ENCODE assay signal across 18 cellular contexts in genomic region chr17:39759204-39759603, GRCh38. TPM values are rescaled to one million over a fixed set of nuclear protein-coding genes. Genes with fewer than 3 reads are reported as not detected.
DNase-seq lines count a peak whose midpoint lies in the region; ATAC-seq and TF ChIP-seq lines count a peak whose summit lies in the region.
"Had no signal": no experiment of that assay in that cellular context is flagged by ENCODE, and none has a peak within 500 bp of the region (broad histone marks: within the 10 kb centered on the region; RNA-seq: fewer than 3 reads in every experiment).

No MANE protein-coding gene starts in this region.

- H3K4me1 ChIP-seq in OCI-LY7 (ENCODE audit: insufficient read depth, low read length, poor library complexity, severe bottlenecking): peaks cover 68% of the 10 kb centered on the region

- CTCF ChIA-PET in OCI-LY7 (lab: Charles Lee; ENCODE audit: unreplicated experiment): no interaction called here

- POLR2A ChIA-PET in OCI-LY7 (lab: Charles Lee): interaction anchor here (0.6 to 3.1 kb wide), 9 partner anchors 11 to 142 kb away, joined by 3 to 24 read pairs (median 3); no protein-coding TSS in a partner anchor

- H4K20me1 ChIP-seq in OCI-LY7 (ENCODE audit: insufficient read depth, low read length): no peaks in the 10 kb centered on the region

- intact Hi-C loops in OCI-LY7 (cut with micrococcal nuclease; ENCODE audit: unreplicated experiment): loop anchor here (5.0 to 10.0 kb wide), 3 partner anchors 88 to 304 kb away; partner anchors contain the start of gene MED1

- no peaks in the 10 kb centered on the region for H3K9me3 Mint-ChIP-seq in stimulated activated naive CD8-positive, alpha-beta T cell treated with anti-CD3 and anti-CD28 coated beads, Interleukin-15, amount 100 ng/mL, for 72 hours
- no peaks in the 10 kb centered on the region for H3K9me3 Mint-ChIP-seq in mesothelial cell of epicardium
- H3K9me3 Mint-ChIP-seq: activated CD4-positive, alpha-beta T cell treated with anti-CD3 and anti-CD28 coated beads, Interleukin-2, amount 10 ng/mL, durations not matched to agents 7 days and 5 days had no signal

- TF ChIP-seq CTCF in OCI-LY7 (conservative IDR thresholded peaks at IDR 0.05; ENCODE audit: low read length) (no peak), mesothelial cell of epicardium (IDR thresholded peaks at IDR 0.05; ENCODE audit: unreplicated experiment) (no peak)

- H3K4me2 ChIP-seq in OCI-LY7 (ENCODE audit: low read length): peak overlapping the region; percentile 94

- no peaks in the 10 kb centered on the region for H3K27me3 Mint-ChIP-seq in stimulated activated naive CD8-positive, alpha-beta T cell treated with anti-CD3 and anti-CD28 coated beads, Interleukin-15, amount 100 ng/mL, for 72 hours
- H3K27me3 Mint-ChIP-seq in mesothelial cell of epicardium (ENCODE audit: low read depth): peaks cover 9% of the 10 kb centered on the region
- H3K27me3 Mint-ChIP-seq: activated CD4-positive, alpha-beta T cell treated with anti-CD3 and anti-CD28 coated beads, Interleukin-2, amount 10 ng/mL, durations not matched to agents 7 days and 5 days had no signal

- H3K4me3 Mint-ChIP-seq in stimulated activated naive CD8-positive, alpha-beta T cell treated with anti-CD3 and anti-CD28 coated beads, Interleukin-15, amount 100 ng/mL, for 72 hours: no peak overlapping the region
- no peak overlapping the region for H3K4me3 Mint-ChIP-seq in mesothelial cell of epicardium
- H3K4me3 Mint-ChIP-seq: activated CD4-positive, alpha-beta T cell treated with anti-CD3 and anti-CD28 coated beads, Interleukin-2, amount 10 ng/mL, durations not matched to agents 7 days and 5 days had no signal

- H3K27ac Mint-ChIP-seq in stimulated activated naive CD8-positive, alpha-beta T cell treated with anti-CD3 and anti-CD28 coated beads, Interleukin-15, amount 100 ng/mL, for 72 hours: no peak overlapping the region
- H3K27ac Mint-ChIP-seq in mesothelial cell of epicardium: no peak overlapping the region
- H3K27ac Mint-ChIP-seq: activated CD4-positive, alpha-beta T cell treated with anti-CD3 and anti-CD28 coated beads, Interleukin-2, amount 10 ng/mL, durations not matched to agents 7 days and 5 days had no signal

- H2AFZ ChIP-seq in OCI-LY7 (ENCODE audit: low read length): no peak overlapping the region

- DNase-seq in stimulated activated naive CD8-positive, alpha-beta T cell treated with anti-CD3 and anti-CD28 coated beads, Interleukin-15, Interleukin-2, amounts not matched to agents 100 U/mL and 50 U/mL, for 24 hours: peak; percentile 13
- no peak for DNase-seq in stimulated activated naive CD8-positive, alpha-beta T cell treated with anti-CD3 and anti-CD28 coated beads, Interleukin-15, amount 100 ng/mL, for 72 hours
- DNase-seq in OCI-LY7 (ENCODE audit: low spot score): peak; percentile 72
- peak; percentile 27 for DNase-seq in islet precursor cell
- no peak for DNase-seq in mesothelial cell of epicardium (ENCODE audit: low spot score in 2 of 2, unreplicated experiment in 2 of 2)
- DNase-seq in NCI-H1048 (lab: John Stamatoyannopoulos, UW): no peak
- DNase-seq: activated CD4-positive, alpha-beta T cell treated with anti-CD3 and anti-CD28 coated beads, Interleukin-2, amount 10 ng/mL, durations not matched to agents 7 days and 5 days; aorta; Calu3; kidney; mesenchymal stem cell; NCI-H1092; NCI-H526 had no signal

- peaks cover 45% of the 10 kb centered on the region; the same call in 1 of the 2 replicates for H3K79me2 ChIP-seq in OCI-LY7 (ENCODE audit: insufficient read depth, low read depth, low read length)

- peaks cover 84% of the 10 kb centered on the region for H3K4me1 Mint-ChIP-seq in stimulated activated naive CD8-positive, alpha-beta T cell treated with anti-CD3 and anti-CD28 coated beads, Interleukin-15, amount 100 ng/mL, for 72 hours
- peaks cover 23% of the 10 kb centered on the region for H3K4me1 Mint-ChIP-seq in mesothelial cell of epicardium

- H3K9me2 ChIP-seq in OCI-LY7 (ENCODE audit: insufficient read depth, low read length): no peaks in the 10 kb centered on the region

- H3K4me3 ChIP-seq in OCI-LY7 (ENCODE audit: low read depth, low read length, poor library complexity, severe bottlenecking): no peak overlapping the region
- H3K4me3 ChIP-seq: vagina had no signal

- H3K27ac ChIP-seq in OCI-LY7 (ENCODE audit: low read depth, low read length, poor library complexity, severe bottlenecking): peak overlapping the region; percentile 99
- H3K27ac ChIP-seq: neutrophil, vagina had no signal

- H3K9me3 ChIP-seq in OCI-LY7 (ENCODE audit: low read length): no peaks in the 10 kb centered on the region
- H3K9me3 ChIP-seq: neutrophil, vagina had no signal

- H3K36me3 Mint-ChIP-seq in mesothelial cell of epicardium: no peaks in the 10 kb centered on the region

- no TSS peak for BruUV-seq in OCI-LY7 (replicated peaks; lab: Mats Ljungman, UMichigan)

- peaks cover 46% of the 10 kb centered on the region for H3K36me3 ChIP-seq in OCI-LY7 (ENCODE audit: insufficient read depth, low read length)
- H3K36me3 ChIP-seq: neutrophil, vagina had no signal

- ATAC-seq in stimulated activated naive CD8-positive, alpha-beta T cell treated with anti-CD3 and anti-CD28 coated beads, Interleukin-15, Interleukin-2, amounts not matched to agents 100 U/mL and 50 U/mL, for 24 hours: no peak
- ATAC-seq in stimulated activated naive CD8-positive, alpha-beta T cell treated with anti-CD3 and anti-CD28 coated beads, Interleukin-15, amount 100 ng/mL, for 72 hours: no peak
- ATAC-seq in HG02571 (IDR thresholded peaks at IDR 0.05; ENCODE audit: unreplicated experiment) (no peak), SK-N-SH treated with all-trans-retinoic acid at 6 μM for 48 hours (no peak)

TF ChIP-seq in SK-N-SH treated with all-trans-retinoic acid at 6 μM for 48 hours, 23 proteins besides CTCF, POLR2A, EP300 and RAD21 (continues in another document):
- TF ChIP-seq SNAI2 (CRISPR knock-in tag; IDR thresholded peaks at IDR 0.05) (no peak), GLIS3 (CRISPR knock-in tag; IDR thresholded peaks at IDR 0.05) (no peak), BACH2 (CRISPR knock-in tag; IDR thresholded peaks at IDR 0.05; ENCODE audit: borderline replicate concordance) (no peak), ZNF565 (CRISPR knock-in tag; conservative IDR thresholded peaks at IDR 0.05; ENCODE audit: low read depth) (no peak), ZNF8 (CRISPR knock-in tag; IDR thresholded peaks at IDR 0.05) (no peak), ESRRG (CRISPR knock-in tag; IDR thresholded peaks at IDR 0.05) (no peak), TOX (CRISPR knock-in tag; IDR thresholded peaks at IDR 0.05; ENCODE audit: borderline replicate concordance) (no peak), CSDC2 (CRISPR knock-in tag; IDR thresholded peaks at IDR 0.05) (no peak), ISL1 (CRISPR knock-in tag; IDR thresholded peaks at IDR 0.05) (no peak), ZC3H10 (CRISPR knock-in tag; IDR thresholded peaks at IDR 0.05) (no peak), ZFP30 (CRISPR knock-in tag; IDR thresholded peaks at IDR 0.05) (no peak)
- TF ChIP-seq, protein P1, sequence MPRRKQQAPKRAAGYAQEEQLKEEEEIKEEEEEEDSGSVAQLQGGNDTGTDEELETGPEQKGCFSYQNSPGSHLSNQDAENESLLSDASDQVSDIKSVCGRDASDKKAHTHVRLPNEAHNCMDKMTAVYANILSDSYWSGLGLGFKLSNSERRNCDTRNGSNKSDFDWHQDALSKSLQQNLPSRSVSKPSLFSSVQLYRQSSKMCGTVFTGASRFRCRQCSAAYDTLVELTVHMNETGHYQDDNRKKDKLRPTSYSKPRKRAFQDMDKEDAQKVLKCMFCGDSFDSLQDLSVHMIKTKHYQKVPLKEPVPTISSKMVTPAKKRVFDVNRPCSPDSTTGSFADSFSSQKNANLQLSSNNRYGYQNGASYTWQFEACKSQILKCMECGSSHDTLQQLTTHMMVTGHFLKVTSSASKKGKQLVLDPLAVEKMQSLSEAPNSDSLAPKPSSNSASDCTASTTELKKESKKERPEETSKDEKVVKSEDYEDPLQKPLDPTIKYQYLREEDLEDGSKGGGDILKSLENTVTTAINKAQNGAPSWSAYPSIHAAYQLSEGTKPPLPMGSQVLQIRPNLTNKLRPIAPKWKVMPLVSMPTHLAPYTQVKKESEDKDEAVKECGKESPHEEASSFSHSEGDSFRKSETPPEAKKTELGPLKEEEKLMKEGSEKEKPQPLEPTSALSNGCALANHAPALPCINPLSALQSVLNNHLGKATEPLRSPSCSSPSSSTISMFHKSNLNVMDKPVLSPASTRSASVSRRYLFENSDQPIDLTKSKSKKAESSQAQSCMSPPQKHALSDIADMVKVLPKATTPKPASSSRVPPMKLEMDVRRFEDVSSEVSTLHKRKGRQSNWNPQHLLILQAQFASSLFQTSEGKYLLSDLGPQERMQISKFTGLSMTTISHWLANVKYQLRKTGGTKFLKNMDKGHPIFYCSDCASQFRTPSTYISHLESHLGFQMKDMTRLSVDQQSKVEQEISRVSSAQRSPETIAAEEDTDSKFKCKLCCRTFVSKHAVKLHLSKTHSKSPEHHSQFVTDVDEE (CRISPR knock-in tag; IDR thresholded peaks at IDR 0.05): no peak
- TF ChIP-seq, protein P2, sequence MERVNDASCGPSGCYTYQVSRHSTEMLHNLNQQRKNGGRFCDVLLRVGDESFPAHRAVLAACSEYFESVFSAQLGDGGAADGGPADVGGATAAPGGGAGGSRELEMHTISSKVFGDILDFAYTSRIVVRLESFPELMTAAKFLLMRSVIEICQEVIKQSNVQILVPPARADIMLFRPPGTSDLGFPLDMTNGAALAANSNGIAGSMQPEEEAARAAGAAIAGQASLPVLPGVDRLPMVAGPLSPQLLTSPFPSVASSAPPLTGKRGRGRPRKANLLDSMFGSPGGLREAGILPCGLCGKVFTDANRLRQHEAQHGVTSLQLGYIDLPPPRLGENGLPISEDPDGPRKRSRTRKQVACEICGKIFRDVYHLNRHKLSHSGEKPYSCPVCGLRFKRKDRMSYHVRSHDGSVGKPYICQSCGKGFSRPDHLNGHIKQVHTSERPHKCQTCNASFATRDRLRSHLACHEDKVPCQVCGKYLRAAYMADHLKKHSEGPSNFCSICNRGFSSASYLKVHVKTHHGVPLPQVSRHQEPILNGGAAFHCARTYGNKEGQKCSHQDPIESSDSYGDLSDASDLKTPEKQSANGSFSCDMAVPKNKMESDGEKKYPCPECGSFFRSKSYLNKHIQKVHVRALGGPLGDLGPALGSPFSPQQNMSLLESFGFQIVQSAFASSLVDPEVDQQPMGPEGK (CRISPR knock-in tag; IDR thresholded peaks at IDR 0.05; ENCODE audit: borderline replicate concordance): no peak

RNA-seq across cellular contexts. Expression of gene GRB7, which starts 21.5 kb away (rescaled TPM):
- total RNA-seq in OCI-LY7 (2014; rRNA removed; shearing (Covaris generic)): 0.25 and 0.31 TPM in 2 replicates
- not detected in 2 replicates for total RNA-seq in OCI-LY7 (2022)
- 44.6 to 53.3 TPM (median 46.4 TPM) in 3 replicates for total RNA-seq in mesothelial cell of epicardium
- total RNA-seq: cerebellum had no signal

RNA-seq across cellular contexts. Expression of gene MIEN1, which starts 28.9 kb away (rescaled TPM):
- 77.3 and 89.9 TPM in 2 replicates for total RNA-seq in OCI-LY7 (2014; rRNA removed; shearing (Covaris generic))
- 55.4 and 59.4 TPM in 2 replicates for total RNA-seq in OCI-LY7 (2022)
- total RNA-seq in mesothelial cell of epicardium: 35.3 to 35.9 TPM (median 35.3 TPM) in 3 replicates

RNA-seq across cellular contexts. Expression of gene ERBB2, which starts 59.3 kb away (rescaled TPM):
- total RNA-seq in OCI-LY7 (2014; rRNA removed; shearing (Covaris generic)): 5.8 and 6.5 TPM in 2 replicates
- total RNA-seq in OCI-LY7 (2022) (11.4 and 14.6 TPM in 2 replicates), mesothelial cell of epicardium (141 to 146 TPM (median 142 TPM) in 3 replicates)

Comparison
In these comparisons a context has a peak if more than half of its experiments do, and no peak if none do; other contexts are left out.
1. DNase-seq: peak in stimulated activated naive CD8-positive, alpha-beta T cell treated with anti-CD3 and anti-CD28 coated beads, Interleukin-15, Interleukin-2, amounts not matched to agents 100 U/mL and 50 U/mL, for 24 hours (single experiment), OCI-LY7 (single experiment) and islet precursor cell (single experiment); none in stimulated activated naive CD8-positive, alpha-beta T cell treated with anti-CD3 and anti-CD28 coated beads, Interleukin-15, amount 100 ng/mL, for 72 hours (0 of 2), mesothelial cell of epicardium (0 of 2) and NCI-H1048 (single experiment).
2. RNA of gene GRB7, which starts 21.5 kb away (total RNA-seq): 44.6 to 53.3 TPM in mesothelial cell of epicardium; 0.25 to 0.31 TPM in OCI-LY7; every median in the first group is over 10 times any median in the second.